In the genomic region with DNA sequence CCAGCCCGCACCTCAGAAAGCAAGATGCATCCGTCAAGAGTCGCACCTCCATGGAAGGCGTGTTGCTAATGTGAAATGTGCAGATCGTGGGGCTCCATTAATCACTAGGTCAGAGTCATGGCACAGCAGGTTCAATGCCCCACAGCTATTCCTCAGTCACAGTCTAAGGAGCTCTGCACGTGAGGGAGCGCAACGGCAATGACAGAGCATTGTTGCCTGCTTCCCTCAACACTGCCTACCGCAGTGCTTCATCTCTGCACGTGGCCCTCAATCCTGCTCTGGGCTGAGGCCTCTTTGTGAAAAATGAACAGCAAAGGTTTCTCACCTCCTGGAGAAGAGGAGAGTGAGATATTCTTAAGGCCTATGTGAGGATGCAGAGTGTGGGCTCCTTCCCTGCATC, we compare ENCODE assay signal across 1 cellular context.
TF ChIP-seq lines count a peak whose summit lies in the region.

No MANE protein-coding gene starts in this region.

TF ChIP-seq in IMR-90, 13 proteins besides CTCF, POLR2A, EP300 and RAD21:
- TF ChIP-seq, protein P1, sequence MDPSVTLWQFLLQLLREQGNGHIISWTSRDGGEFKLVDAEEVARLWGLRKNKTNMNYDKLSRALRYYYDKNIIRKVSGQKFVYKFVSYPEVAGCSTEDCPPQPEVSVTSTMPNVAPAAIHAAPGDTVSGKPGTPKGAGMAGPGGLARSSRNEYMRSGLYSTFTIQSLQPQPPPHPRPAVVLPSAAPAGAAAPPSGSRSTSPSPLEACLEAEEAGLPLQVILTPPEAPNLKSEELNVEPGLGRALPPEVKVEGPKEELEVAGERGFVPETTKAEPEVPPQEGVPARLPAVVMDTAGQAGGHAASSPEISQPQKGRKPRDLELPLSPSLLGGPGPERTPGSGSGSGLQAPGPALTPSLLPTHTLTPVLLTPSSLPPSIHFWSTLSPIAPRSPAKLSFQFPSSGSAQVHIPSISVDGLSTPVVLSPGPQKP (IDR thresholded peaks at IDR 0.05; ENCODE audit: borderline replicate concordance, low read depth, low read length) = no peak
- no peak for TF ChIP-seq BHLHE40 (IDR thresholded peaks at IDR 0.05; ENCODE audit: low read depth, low read length)
- no peak for TF ChIP-seq CHD1 (IDR thresholded peaks at IDR 0.05; ENCODE audit: low read depth, low read length)
- no peak for TF ChIP-seq RCOR1 (IDR thresholded peaks at IDR 0.05; ENCODE audit: insufficient replicate concordance, low read length)
- TF ChIP-seq MXI1 (IDR thresholded peaks at IDR 0.05; ENCODE audit: borderline replicate concordance, low read depth, low read length) = no peak
- TF ChIP-seq, protein P2, sequence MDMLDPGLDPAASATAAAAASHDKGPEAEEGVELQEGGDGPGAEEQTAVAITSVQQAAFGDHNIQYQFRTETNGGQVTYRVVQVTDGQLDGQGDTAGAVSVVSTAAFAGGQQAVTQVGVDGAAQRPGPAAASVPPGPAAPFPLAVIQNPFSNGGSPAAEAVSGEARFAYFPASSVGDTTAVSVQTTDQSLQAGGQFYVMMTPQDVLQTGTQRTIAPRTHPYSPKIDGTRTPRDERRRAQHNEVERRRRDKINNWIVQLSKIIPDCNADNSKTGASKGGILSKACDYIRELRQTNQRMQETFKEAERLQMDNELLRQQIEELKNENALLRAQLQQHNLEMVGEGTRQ (IDR thresholded peaks at IDR 0.05; ENCODE audit: low read depth, low read length) = no peak
